ENCODE assay signal across 10 cellular contexts in genomic region chr10:46264301-46264700, GRCh38. TPM values are rescaled to one million over a fixed set of nuclear protein-coding genes. Genes with fewer than 3 reads are reported as not detected.
DNase-seq lines count a peak whose midpoint lies in the region; ATAC-seq and TF ChIP-seq lines count a peak whose summit lies in the region.
"Not testable (repeated sequence)": the region's sequence is repeated elsewhere in the genome, so short reads cannot be mapped to it uniquely, and the experiment has no call there.
"Had no signal": no experiment of that assay in that cellular context is flagged by ENCODE, and none has a peak within 500 bp of the region (broad histone marks: within the 10 kb centered on the region; RNA-seq: fewer than 3 reads in every experiment).

No MANE protein-coding gene starts in this region.

- not testable (repeated sequence) for H2AK5ac ChIP-seq in neuronal stem cell (ENCODE audit: low read depth, low read length)

- not testable (repeated sequence) for H2BK15ac ChIP-seq in neuronal stem cell (ENCODE audit: low read length)

- H3K27me3 Mint-ChIP-seq in CD4-positive, alpha-beta memory T cell; T-helper 17 cell; activated naive CD8-positive, alpha-beta T cell: not testable (repeated sequence)

- H2BK12ac ChIP-seq in neuronal stem cell (ENCODE audit: low read length), result not testable (repeated sequence)

- not testable (repeated sequence) for TF ChIP-seq POLR2A in esophagus muscularis mucosa (IDR thresholded peaks at IDR 0.05; ENCODE audit: low read depth); stomach (IDR thresholded peaks at IDR 0.05)

- not testable (repeated sequence) for H2BK5ac ChIP-seq in neuronal stem cell (ENCODE audit: low read length)

- not testable (repeated sequence) for H3K4me3 Mint-ChIP-seq in CD4-positive, alpha-beta memory T cell; T-helper 17 cell
- H3K4me3 Mint-ChIP-seq in activated naive CD8-positive, alpha-beta T cell, result peak overlapping the region; percentile 2

- not testable (repeated sequence) for H3K79me1 ChIP-seq in neuronal stem cell (ENCODE audit: low read depth, low read length)

- H3K9ac ChIP-seq in neuronal stem cell (ENCODE audit: low read depth, low read length, poor library complexity), result not testable (repeated sequence)

- H4K91ac ChIP-seq in neuronal stem cell (ENCODE audit: low read depth, low read length, poor library complexity), result not testable (repeated sequence)

- CTCF ChIA-PET in CD4-positive, alpha-beta memory T cell (lab: Charles Lee; ENCODE audit: partially characterized antibody), result not testable (repeated sequence)

- not testable (repeated sequence) for H3K27ac ChIP-seq in CD4-positive, alpha-beta memory T cell (ENCODE audit: low read depth, low read length); esophagus muscularis mucosa (replicated peaks in 1 of 4); neuronal stem cell (replicated peaks; ENCODE audit: low read length); stomach

- not testable (repeated sequence) for H4K8ac ChIP-seq in neuronal stem cell (ENCODE audit: low read depth, low read length)

- H3K18ac ChIP-seq in neuronal stem cell (ENCODE audit: low read length), result not testable (repeated sequence)

- H3K4ac ChIP-seq in neuronal stem cell (ENCODE audit: low read length), result not testable (repeated sequence)

- not testable (repeated sequence) for TF ChIP-seq EP300 in esophagus muscularis mucosa (IDR thresholded peaks at IDR 0.05); stomach (IDR thresholded peaks at IDR 0.05)

- H3K23ac ChIP-seq in neuronal stem cell (ENCODE audit: low read depth, low read length, poor library complexity), result peak overlapping the region; percentile 29

- H3K4me2 ChIP-seq in neuronal stem cell (ENCODE audit: insufficient read depth, low read length, poor library complexity, severe bottlenecking), result not testable (repeated sequence)

- peaks cover 6 to 36% of the 10 kb centered on the region in 2 donors for H3K36me3 Mint-ChIP-seq in CD4-positive, alpha-beta memory T cell
- not testable (repeated sequence) for H3K36me3 Mint-ChIP-seq in T-helper 17 cell (ENCODE audit: low read depth)
- peaks cover 10% of the 10 kb centered on the region for H3K36me3 Mint-ChIP-seq in activated naive CD8-positive, alpha-beta T cell

- not testable (repeated sequence) for ATAC-seq in T-helper 17 cell

- H3K27me3 ChIP-seq in CD4-positive, alpha-beta memory T cell (ENCODE audit: insufficient read depth, low read length); esophagus muscularis mucosa; neuronal stem cell (ENCODE audit: control insufficient read depth in 3 of 3, insufficient read depth in 3 of 3, low read depth in 1 of 3, low read length in 3 of 3); stomach: not testable (repeated sequence)

- peak overlapping the region in 5 of 7 donors; percentile 18 to 84 (median 48) for H3K27ac Mint-ChIP-seq in CD4-positive, alpha-beta memory T cell
- H3K27ac Mint-ChIP-seq in T-helper 17 cell, result peak overlapping the region; percentile 90
- peak overlapping the region; percentile 82 for H3K27ac Mint-ChIP-seq in activated naive CD8-positive, alpha-beta T cell

- not testable (repeated sequence) for H3K9me3 Mint-ChIP-seq in CD4-positive, alpha-beta memory T cell; activated naive CD8-positive, alpha-beta T cell (ENCODE audit: low read depth)

- not testable (repeated sequence) for DNase-seq in CD4-positive, alpha-beta memory T cell; T-helper 17 cell; neuronal stem cell (ENCODE audit: low spot score)
- DNase-seq in activated CD8-positive, alpha-beta memory T cell treated with anti-CD3 and anti-CD28 coated beads for 24 hours, result peak; percentile 62
- DNase-seq in esophagus muscularis mucosa (ENCODE audit: extremely low spot score), result peak; percentile 81
- DNase-seq in stomach, result peak; percentile 11

- TF ChIP-seq CTCF in esophagus muscularis mucosa (IDR thresholded peaks at IDR 0.05); stomach (IDR thresholded peaks at IDR 0.05): not testable (repeated sequence)

- POLR2A ChIA-PET in CD4-positive, alpha-beta memory T cell (lab: Charles Lee; ENCODE audit: partially characterized antibody), result not testable (repeated sequence)

- not testable (repeated sequence) for H2AFZ ChIP-seq in neuronal stem cell (ENCODE audit: low read length)

- WGBS in esophagus muscularis mucosa, result 79% methylated on average over 5 of the region's 5 CpGs
- WGBS in neuronal stem cell (ENCODE audit: extremely low coverage in 2 of 2, insufficient read length in 2 of 2, insufficient replicate concordance in 1 of 2), 2 donors, result no CpG with 5 or more reads among the region's 5 CpGs
- 77 to 87% (median 80%) methylated on average over 1 to 5 of the region's 5 CpGs for WGBS in stomach, 5 donors

- not testable (repeated sequence) for H2BK120ac ChIP-seq in neuronal stem cell (ENCODE audit: low read depth, low read length)

- H3K4me3 ChIP-seq in CD4-positive, alpha-beta memory T cell (ENCODE audit: low read length in 2 of 2); esophagus muscularis mucosa; neuronal stem cell (ENCODE audit: low read length in 2 of 2); stomach: not testable (repeated sequence)

- intact Hi-C loops in CD4-positive, alpha-beta memory T cell (cut with micrococcal nuclease), result loop anchor here (10.0 kb wide), 1 partner anchor 230 kb away; the partner anchor contains the start of gene NCOA4
- intact Hi-C loops in esophagus muscularis mucosa (cut with DNase I); stomach (cut with DNase I; ENCODE audit: low total_unique reads): not testable (repeated sequence)

- H3K14ac ChIP-seq in neuronal stem cell (ENCODE audit: low read length), result not testable (repeated sequence)

- peaks cover 34% of the 10 kb centered on the region for H3K4me1 ChIP-seq in CD4-positive, alpha-beta memory T cell (ENCODE audit: insufficient read depth, low read length)
- not testable (repeated sequence) for H3K4me1 ChIP-seq in esophagus muscularis mucosa; neuronal stem cell (ENCODE audit: control insufficient read depth in 2 of 2, insufficient read depth in 1 of 2, low read depth in 1 of 2, low read length in 2 of 2); stomach

- H3K9me3 ChIP-seq in CD4-positive, alpha-beta memory T cell (ENCODE audit: control insufficient read depth in 1 of 2, low read length in 2 of 2); T-helper 17 cell (ENCODE audit: control insufficient read depth, low read length, poor library complexity, severe bottlenecking); esophagus muscularis mucosa; neuronal stem cell (replicated peaks in 1 of 2; ENCODE audit: control insufficient read depth in 2 of 2, insufficient read depth in 1 of 2, low read depth in 1 of 2, low read length in 2 of 2); stomach: not testable (repeated sequence)

- H3K4me1 Mint-ChIP-seq in CD4-positive, alpha-beta memory T cell, result peaks cover 26 to 56% (median 33%) of the 10 kb centered on the region in 4 donors
- H3K4me1 Mint-ChIP-seq in T-helper 17 cell, result peaks cover 19% of the 10 kb centered on the region
- peaks cover 55% of the 10 kb centered on the region for H3K4me1 Mint-ChIP-seq in activated naive CD8-positive, alpha-beta T cell (ENCODE audit: low read depth)

- not testable (repeated sequence) for H3K36me3 ChIP-seq in CD4-positive, alpha-beta memory T cell (ENCODE audit: insufficient read depth, low read length); esophagus muscularis mucosa; neuronal stem cell (replicated peaks in 1 of 2; ENCODE audit: control insufficient read depth in 2 of 2, insufficient read depth in 2 of 2, low read length in 2 of 2); stomach

RNA-seq across cellular contexts. Expression of gene ANTXRL, which starts 22.5 kb away (rescaled TPM):
- total RNA-seq in CD4-positive, alpha-beta memory T cell, result not detected
- polyA plus RNA-seq in CD4-positive, alpha-beta memory T cell, result not detected
- not detected for total RNA-seq in T-helper 17 cell
- not detected for total RNA-seq in esophagus muscularis mucosa
- polyA plus RNA-seq in neuronal stem cell (2013, experiment 1 of 2), result not detected
- polyA plus RNA-seq in neuronal stem cell (2013, experiment 2 of 2), result not detected
- total RNA-seq in stomach, result not detected
- polyA plus RNA-seq in stomach, result not detected
- total RNA-seq: Daoy, GM23248, HT-29 had no signal
- polyA plus RNA-seq: GM23248 had no signal
